Comparison of ENCODE assay signal across 1 cellular context in genomic region chr19:6424190-6424938, GRCh38.
A peak's percentile ranks its signal among the peaks of the same experiment; 100 is the strongest.
TF ChIP-seq lines count a peak whose summit lies in the region.

Gene KHSRP (minus strand): TSS chr19:6424811. CDS start chr19:6424701, 110 bp downstream.

TF ChIP-seq in K562, 482 proteins besides CTCF, POLR2A, EP300 and RAD21 (continued from another document and continues in another):
- TF ChIP-seq TFE3 (CRISPR knock-in tag; IDR thresholded peaks at IDR 0.05) (peak; percentile 24; the same call in 1 of the 2 replicates), E2F1 (CRISPR knock-in tag; IDR thresholded peaks at IDR 0.05) (no peak), MIER1 (IDR thresholded peaks at IDR 0.05; ENCODE audit: low read depth) (no peak), NFE2L1 (tag; IDR thresholded peaks at IDR 0.05; ENCODE audit: borderline replicate concordance, low read depth) (no peak), ZNF318 (IDR thresholded peaks at IDR 0.05; ENCODE audit: borderline replicate concordance in 1 of 2, low read depth in 1 of 2) (no peak), NR2C1 (IDR thresholded peaks at IDR 0.05) (no peak), NR2C1 (tag; IDR thresholded peaks at IDR 0.05) (no peak), ZKSCAN8 (CRISPR knock-in tag; IDR thresholded peaks at IDR 0.05) (no peak), ZBTB34 (CRISPR knock-in tag; IDR thresholded peaks at IDR 0.05) (no peak), RUNX1 (IDR thresholded peaks at IDR 0.05; ENCODE audit: low read depth) (no peak), DPF2 (IDR thresholded peaks at IDR 0.05) (no peak), ZNF274 (IDR thresholded peaks at IDR 0.05; ENCODE audit: borderline replicate concordance, low read depth, low read length) (no peak), MXD1 (CRISPR knock-in tag; IDR thresholded peaks at IDR 0.05; ENCODE audit: borderline replicate concordance, poor library complexity, severe bottlenecking) (no peak), EHMT2 (IDR thresholded peaks at IDR 0.05) (no peak), U2AF1 (optimal IDR thresholded peaks at IDR 0.05; ENCODE audit: low read depth, low read length) (no peak), ZNF165 (CRISPR knock-in tag; IDR thresholded peaks at IDR 0.05; ENCODE audit: borderline replicate concordance) (no peak), ZNF644 (tag; IDR thresholded peaks at IDR 0.05; ENCODE audit: low read depth) (no peak), EP400 (IDR thresholded peaks at IDR 0.05) (no peak), ARID2 (IDR thresholded peaks at IDR 0.05) (no peak), SMARCA5 (IDR thresholded peaks at IDR 0.05) (no peak), TFAM (CRISPR knock-in tag; conservative IDR thresholded peaks at IDR 0.05) (no peak), POLR2AphosphoS5 (IDR thresholded peaks at IDR 0.05; ENCODE audit: control insufficient read depth, insufficient read depth, low read depth, low read length) (peak; percentile 65; the same call in 1 of the 2 replicates), GMEB1 (CRISPR knock-in tag; IDR thresholded peaks at IDR 0.05) (peak; percentile 79), PYGO2 (tag; IDR thresholded peaks at IDR 0.05) (no peak), ZBED1 (IDR thresholded peaks at IDR 0.05) (no peak), TRIM24 (IDR thresholded peaks at IDR 0.05) (no peak), VEZF1 (CRISPR knock-in tag; IDR thresholded peaks at IDR 0.05) (peak; percentile 98), RFX5 (IDR thresholded peaks at IDR 0.05; ENCODE audit: low read depth, low read length) (no peak), JUNB (CRISPR knock-in tag; conservative IDR thresholded peaks at IDR 0.05) (no peak), ZKSCAN3 (CRISPR knock-in tag; IDR thresholded peaks at IDR 0.05) (no peak), NCOA4 (IDR thresholded peaks at IDR 0.05; ENCODE audit: partially characterized antibody) (no peak), STAT6 (CRISPR knock-in tag; IDR thresholded peaks at IDR 0.05) (no peak), CSDE1 (IDR thresholded peaks at IDR 0.05) (no peak), BCOR (IDR thresholded peaks at IDR 0.05) (no peak), ZBTB33 (CRISPR knock-in tag; IDR thresholded peaks at IDR 0.05) (no peak), ETV6 (IDR thresholded peaks at IDR 0.05; ENCODE audit: borderline replicate concordance in 1 of 2, low read depth in 2 of 2, low read length in 1 of 2) (no peak), ETV6 (CRISPR knock-in tag; IDR thresholded peaks at IDR 0.05; ENCODE audit: borderline replicate concordance) (no peak), CHD2 (IDR thresholded peaks at IDR 0.05; ENCODE audit: low read depth, low read length) (no peak), MCM3 (IDR thresholded peaks at IDR 0.05) (no peak), SIN3A (IDR thresholded peaks at IDR 0.05; ENCODE audit: borderline replicate concordance in 2 of 2, control insufficient read depth in 1 of 2, low read depth in 2 of 2, low read length in 2 of 2) (peak in 1 of 2 experiments; percentile 27; a peak in 1 of 4 replicates), ELF4 (CRISPR knock-in tag; IDR thresholded peaks at IDR 0.05) (no peak), KLF1 (tag; IDR thresholded peaks at IDR 0.05) (no peak), BRCA1 (IDR thresholded peaks at IDR 0.05) (no peak), BRCA1 (CRISPR knock-in tag; IDR thresholded peaks at IDR 0.05) (no peak), ELF1 (tag; IDR thresholded peaks at IDR 0.05) (no peak), GATAD2B (IDR thresholded peaks at IDR 0.05; ENCODE audit: borderline replicate concordance) (no peak), HEY1 (CRISPR knock-in tag; IDR thresholded peaks at IDR 0.05; ENCODE audit: borderline replicate concordance) (no peak)
